ENCODE assay signal across 21 cellular contexts in genomic region chr4:12507868-12508481, GRCh38.
"Had no signal": no experiment of that assay in that cellular context is flagged by ENCODE, and none has a peak within 500 bp of the region (broad histone marks: within the 10 kb centered on the region; RNA-seq: fewer than 3 reads in every experiment).

No MANE protein-coding gene starts in this region.

- H3K4me1 Mint-ChIP-seq: naive thymus-derived CD8-positive, alpha-beta T cell; nephron progenitor cell; stimulated activated effector memory CD8-positive, alpha-beta T cell treated with anti-CD3 and anti-CD28 coated beads, Interleukin-12 subunit alpha, Interleukin-12 subunit beta, amount 100 ng/mL, for 72 hours had no signal

- H3K27ac Mint-ChIP-seq: naive thymus-derived CD8-positive, alpha-beta T cell; nephron progenitor cell; stimulated activated effector memory CD8-positive, alpha-beta T cell treated with anti-CD3 and anti-CD28 coated beads, Interleukin-12 subunit alpha, Interleukin-12 subunit beta, amount 100 ng/mL, for 72 hours had no signal

- ATAC-seq: left lung; naive thymus-derived CD8-positive, alpha-beta T cell; stimulated activated effector memory CD8-positive, alpha-beta T cell treated with anti-CD3 and anti-CD28 coated beads, Interleukin-12 subunit alpha, Interleukin-12 subunit beta, amount 100 ng/mL, for 72 hours had no signal

- H3K36me3 ChIP-seq: left lung, prostate gland, right atrium auricular region, sigmoid colon, stomach, thyroid gland, vagina had no signal

- FAIRE-seq: kidney had no signal

- H3K4me1 ChIP-seq: left lung, prostate gland, right atrium auricular region, sigmoid colon, stomach, thyroid gland, vagina had no signal

- H3K36me3 Mint-ChIP-seq: stimulated activated effector memory CD8-positive, alpha-beta T cell treated with anti-CD3 and anti-CD28 coated beads, Interleukin-12 subunit alpha, Interleukin-12 subunit beta, amount 100 ng/mL, for 72 hours had no signal

- H3K27me3 Mint-ChIP-seq: naive thymus-derived CD8-positive, alpha-beta T cell had no signal

- H3K27ac ChIP-seq: dorsolateral prefrontal cortex, left lung, prostate gland, right atrium auricular region, sigmoid colon, stomach, thyroid gland, vagina had no signal

- H3K9me3 ChIP-seq: left lung, prostate gland, right atrium auricular region, thyroid gland, vagina had no signal

- H3K4me3 Mint-ChIP-seq: naive thymus-derived CD8-positive, alpha-beta T cell; nephron progenitor cell; stimulated activated effector memory CD8-positive, alpha-beta T cell treated with anti-CD3 and anti-CD28 coated beads, Interleukin-12 subunit alpha, Interleukin-12 subunit beta, amount 100 ng/mL, for 72 hours had no signal

- DNase-seq: dorsolateral prefrontal cortex; effector CD4-positive, alpha-beta T cell; hypothalamus; kidney; left lung; mesenchymal stem cell; midbrain; naive thymus-derived CD8-positive, alpha-beta T cell; nephron progenitor cell; nucleus accumbens; sigmoid colon; stimulated activated CD4-positive, alpha-beta T cell treated with anti-CD3 and anti-CD28 coated beads, Interleukin-2, amount 100 ng/mL, for 24 hours; stimulated activated CD4-positive, alpha-beta T cell treated with anti-CD3 and anti-CD28 coated beads, Interleukin-4, amount 100 ng/mL, for 24 hours; stimulated activated naive CD4-positive, alpha-beta T cell treated with Interleukin-2 at 50 U/mL for 16 hours; stomach; thyroid gland; trophoblast cell had no signal

- H3K9me3 Mint-ChIP-seq: nephron progenitor cell had no signal

- H3K27me3 ChIP-seq: dorsolateral prefrontal cortex, left lung, right atrium auricular region, sigmoid colon, stomach, thyroid gland, vagina had no signal

- H3K4me3 ChIP-seq: dorsolateral prefrontal cortex, left lung, prostate gland, right atrium auricular region, sigmoid colon, stomach, thyroid gland, vagina had no signal
